Comparison of ENCODE assay signal across 1 cellular context in the genomic region with DNA sequence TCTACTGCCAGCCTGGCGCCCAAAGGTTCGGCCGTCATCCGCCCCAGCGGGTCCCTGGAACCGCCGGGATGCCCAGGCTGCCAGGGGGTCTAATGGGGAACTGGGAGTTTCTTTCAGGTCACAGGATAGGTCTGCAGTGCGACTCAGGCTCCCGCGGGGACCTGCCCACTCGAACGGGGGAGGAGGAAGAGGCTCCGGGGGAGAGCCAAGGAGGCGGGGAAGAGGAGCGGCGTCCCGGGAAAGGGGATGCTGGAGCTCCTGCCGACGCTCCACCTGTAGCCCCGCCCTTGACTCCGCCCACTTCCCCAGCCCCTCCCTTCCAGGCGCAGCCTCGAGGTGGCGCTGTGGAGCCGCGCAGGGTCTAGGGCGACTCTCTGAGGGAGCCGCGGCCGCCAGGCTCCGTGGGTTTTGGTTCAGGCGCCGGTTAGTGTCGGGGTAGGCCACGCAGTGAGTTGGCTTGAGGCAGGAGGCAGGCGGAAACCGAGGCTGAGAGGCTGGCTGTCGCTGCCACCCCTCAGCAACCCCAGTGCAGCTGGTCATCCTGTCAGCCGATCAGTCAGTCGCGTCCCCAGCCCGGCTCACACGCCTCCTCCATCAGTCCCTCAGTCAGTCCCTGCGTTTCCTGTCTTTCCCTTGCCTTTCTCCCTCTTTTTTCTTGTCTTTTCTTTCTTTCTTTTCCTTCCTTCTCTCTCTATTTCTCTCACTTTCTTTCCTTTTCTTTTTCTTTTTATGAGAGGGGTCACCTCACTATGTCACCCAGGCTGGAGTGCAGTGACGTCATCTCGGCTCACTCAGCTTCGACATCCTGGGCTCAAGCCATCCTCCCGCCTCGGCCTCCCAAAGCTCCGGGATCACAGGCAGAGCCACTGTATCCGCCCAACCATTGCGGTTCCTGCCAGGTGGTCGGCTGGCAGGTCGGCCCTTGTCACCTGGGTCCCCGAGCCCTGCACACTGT.
A peak's percentile ranks its signal among the peaks of the same experiment; 100 is the strongest.
TF ChIP-seq lines count a peak whose summit lies in the region.

No MANE protein-coding gene starts in this region.

TF ChIP-seq in HepG2, 621 proteins besides CTCF, POLR2A, EP300 and RAD21 (continued from another document):
- TF ChIP-seq, protein P1, sequence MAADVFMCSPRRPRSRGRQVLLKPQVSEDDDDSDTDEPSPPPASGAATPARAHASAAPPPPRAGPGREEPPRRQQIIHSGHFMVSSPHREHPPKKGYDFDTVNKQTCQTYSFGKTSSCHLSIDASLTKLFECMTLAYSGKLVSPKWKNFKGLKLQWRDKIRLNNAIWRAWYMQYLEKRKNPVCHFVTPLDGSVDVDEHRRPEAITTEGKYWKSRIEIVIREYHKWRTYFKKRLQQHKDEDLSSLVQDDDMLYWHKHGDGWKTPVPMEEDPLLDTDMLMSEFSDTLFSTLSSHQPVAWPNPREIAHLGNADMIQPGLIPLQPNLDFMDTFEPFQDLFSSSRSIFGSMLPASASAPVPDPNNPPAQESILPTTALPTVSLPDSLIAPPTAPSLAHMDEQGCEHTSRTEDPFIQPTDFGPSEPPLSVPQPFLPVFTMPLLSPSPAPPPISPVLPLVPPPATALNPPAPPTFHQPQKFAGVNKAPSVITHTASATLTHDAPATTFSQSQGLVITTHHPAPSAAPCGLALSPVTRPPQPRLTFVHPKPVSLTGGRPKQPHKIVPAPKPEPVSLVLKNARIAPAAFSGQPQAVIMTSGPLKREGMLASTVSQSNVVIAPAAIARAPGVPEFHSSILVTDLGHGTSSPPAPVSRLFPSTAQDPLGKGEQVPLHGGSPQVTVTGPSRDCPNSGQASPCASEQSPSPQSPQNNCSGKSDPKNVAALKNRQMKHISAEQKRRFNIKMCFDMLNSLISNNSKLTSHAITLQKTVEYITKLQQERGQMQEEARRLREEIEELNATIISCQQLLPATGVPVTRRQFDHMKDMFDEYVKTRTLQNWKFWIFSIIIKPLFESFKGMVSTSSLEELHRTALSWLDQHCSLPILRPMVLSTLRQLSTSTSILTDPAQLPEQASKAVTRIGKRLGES (CRISPR knock-in tag; IDR thresholded peaks at IDR 0.05; ENCODE audit: borderline replicate concordance): no peak
- peak; percentile 27; the same call in 1 of the 2 replicates for TF ChIP-seq HDAC2 (CRISPR knock-in tag; IDR thresholded peaks at IDR 0.05)
- TF ChIP-seq MEIS1 (CRISPR knock-in tag; IDR thresholded peaks at IDR 0.05; ENCODE audit: borderline replicate concordance): 0 out of 2 replicates have a peak, but pooled peaks have one; percentile 70
